18 cellular contexts compared by ENCODE assay signal in genomic region chr3:184652465-184652864, GRCh38. TPM values are rescaled to one million over a fixed set of nuclear protein-coding genes. Genes with fewer than 3 reads are reported as not detected.
DNase-seq lines count a peak whose midpoint lies in the region; ATAC-seq, FAIRE-seq and TF ChIP-seq lines count a peak whose summit lies in the region.
"Had no signal": no experiment of that assay in that cellular context is flagged by ENCODE, and none has a peak within 500 bp of the region (broad histone marks: within the 10 kb centered on the region; RNA-seq: fewer than 3 reads in every experiment).

No MANE protein-coding gene starts in this region.

- H3K4me1 Mint-ChIP-seq in MCF 10A (ENCODE audit: insufficient read depth, unreplicated experiment), result peaks cover 27% of the 10 kb centered on the region
- peaks cover 7% of the 10 kb centered on the region for H3K4me1 Mint-ChIP-seq in activated CD8-positive, alpha-beta memory T cell treated with anti-CD3 and anti-CD28 coated beads, Interleukin-2, amount 10 ng/mL, durations not matched to agents 7 days and 5 days

- DNase-seq in cardiac muscle cell (ENCODE audit: low read depth in 1 of 2, low spot score in 1 of 2) (peak in 1 of 2 donors; percentile 60), left ventricle myocardium inferior (no peak), MCF 10A (ENCODE audit: unreplicated experiment) (peak; percentile 92), left kidney (ENCODE audit: low read depth, low spot score) (peak; percentile 78), GM12891 (ENCODE audit: insufficient read length, low spot score) (no peak), H54 (ENCODE audit: insufficient read length, low spot score) (no peak)
- no peak for DNase-seq in activated CD8-positive, alpha-beta memory T cell treated with anti-CD3 and anti-CD28 coated beads, Interleukin-2, amount 10 ng/mL, durations not matched to agents 7 days and 5 days
- DNase-seq: brain microvascular endothelial cell; CD4-positive, CD25-positive, alpha-beta regulatory T cell; effector CD4-positive, alpha-beta T cell; foreskin fibroblast; H7; NCI-H2171 treated with DMSO at 0.1 percent for 48 hours; SHP77; T-helper 2 cell had no signal

- peak overlapping the region; percentile 89 for H3K27ac Mint-ChIP-seq in MCF 10A (ENCODE audit: low read depth, unreplicated experiment)
- H3K27ac Mint-ChIP-seq in activated CD8-positive, alpha-beta memory T cell treated with anti-CD3 and anti-CD28 coated beads, Interleukin-2, amount 10 ng/mL, durations not matched to agents 7 days and 5 days, result no peak overlapping the region
- H3K27ac Mint-ChIP-seq: CD4-positive, CD25-positive, alpha-beta regulatory T cell had no signal

- CTCF ChIA-PET in MCF 10A (lab: Yijun Ruan, JAX), result interaction anchor here (0.6 to 2.0 kb wide), 4 partner anchors 75 to 212 kb away, joined by 3 to 8 read pairs (median 3); partner anchors contain the start of gene EPHB3
- CTCF ChIA-PET in activated CD8-positive, alpha-beta memory T cell treated with anti-CD3 and anti-CD28 coated beads, Interleukin-2, amount 10 ng/mL, durations not matched to agents 7 days and 5 days (lab: Charles Lee), result interaction anchor here (0.6 kb wide), 1 partner anchor 436 kb away, joined by 3 read pairs; no protein-coding TSS in a partner anchor

- H3K27me3 ChIP-seq in cardiac muscle cell (no peaks in the 10 kb centered on the region), left ventricle myocardium inferior (ENCODE audit: low read depth) (no peaks in the 10 kb centered on the region)
- H3K27me3 ChIP-seq: brain microvascular endothelial cell, tibial nerve had no signal

- no peaks in the 10 kb centered on the region for H3K27me3 Mint-ChIP-seq in MCF 10A (ENCODE audit: insufficient read depth, unreplicated experiment)
- peaks cover 14% of the 10 kb centered on the region for H3K27me3 Mint-ChIP-seq in activated CD8-positive, alpha-beta memory T cell treated with anti-CD3 and anti-CD28 coated beads, Interleukin-2, amount 10 ng/mL, durations not matched to agents 7 days and 5 days
- H3K27me3 Mint-ChIP-seq: CD4-positive, CD25-positive, alpha-beta regulatory T cell had no signal

- H3K36me3 Mint-ChIP-seq in MCF 10A (ENCODE audit: insufficient read depth, unreplicated experiment), result no peaks in the 10 kb centered on the region
- no peaks in the 10 kb centered on the region for H3K36me3 Mint-ChIP-seq in activated CD8-positive, alpha-beta memory T cell treated with anti-CD3 and anti-CD28 coated beads, Interleukin-2, amount 10 ng/mL, durations not matched to agents 7 days and 5 days

- POLR2A ChIA-PET in MCF 10A (lab: Yijun Ruan, JAX), result interaction anchor here (0.5 to 2.6 kb wide), 21 partner anchors 14 to 744 kb away, joined by 3 to 22 read pairs (median 7); partner anchors contain the start of genes EPHB3 and MAGEF1

- H3K4me3 Mint-ChIP-seq in MCF 10A (ENCODE audit: unreplicated experiment), result peak overlapping the region; percentile 20
- no peak overlapping the region for H3K4me3 Mint-ChIP-seq in activated CD8-positive, alpha-beta memory T cell treated with anti-CD3 and anti-CD28 coated beads, Interleukin-2, amount 10 ng/mL, durations not matched to agents 7 days and 5 days
- H3K4me3 Mint-ChIP-seq: CD4-positive, CD25-positive, alpha-beta regulatory T cell had no signal

- no peaks in the 10 kb centered on the region for H3K9me3 Mint-ChIP-seq in MCF 10A (ENCODE audit: unreplicated experiment)
- no peaks in the 10 kb centered on the region for H3K9me3 Mint-ChIP-seq in activated CD8-positive, alpha-beta memory T cell treated with anti-CD3 and anti-CD28 coated beads, Interleukin-2, amount 10 ng/mL, durations not matched to agents 7 days and 5 days (ENCODE audit: low read depth)

- H3K4me3 ChIP-seq in cardiac muscle cell, result no peak overlapping the region
- no peak overlapping the region for H3K4me3 ChIP-seq in left ventricle myocardium inferior
- H3K4me3 ChIP-seq: tibial nerve had no signal

- H3K4me1 ChIP-seq in cardiac muscle cell (ENCODE audit: low read depth) (peaks cover 30% of the 10 kb centered on the region), left ventricle myocardium inferior (peaks cover 13% of the 10 kb centered on the region)

- H3K36me3 ChIP-seq in cardiac muscle cell (no peaks in the 10 kb centered on the region), left ventricle myocardium inferior (no peaks in the 10 kb centered on the region)
- H3K36me3 ChIP-seq: brain microvascular endothelial cell, tibial nerve had no signal

- no peaks in the 10 kb centered on the region for H3K9me3 ChIP-seq in cardiac muscle cell (ENCODE audit: low read depth)
- H3K9me3 ChIP-seq in left ventricle myocardium inferior (replicated peaks), result peaks cover 11% of the 10 kb centered on the region
- H3K9me3 ChIP-seq: tibial nerve had no signal

- no peak for ATAC-seq in HG03139 (IDR thresholded peaks at IDR 0.05; ENCODE audit: unreplicated experiment)
- ATAC-seq in activated CD8-positive, alpha-beta memory T cell treated with anti-CD3 and anti-CD28 coated beads, Interleukin-2, amount 10 ng/mL, durations not matched to agents 7 days and 5 days, result no peak
- ATAC-seq: HepG2 had no signal

- BruUV-seq in MCF 10A (replicated peaks; lab: Mats Ljungman, UMichigan), result no TSS peak

- TF ChIP-seq POLR2A in GM12891 (IDR thresholded peaks at IDR 0.05; ENCODE audit: low read depth, low read length) (no peak), H54 (IDR thresholded peaks at IDR 0.05; ENCODE audit: low read depth, low read length) (no peak)

- TF ChIP-seq CTCF in cardiac muscle cell (IDR thresholded peaks at IDR 0.05; ENCODE audit: low read depth, low read length), result no peak
- no peak for TF ChIP-seq CTCF in left ventricle myocardium inferior (IDR thresholded peaks at IDR 0.05; ENCODE audit: borderline replicate concordance)
- TF ChIP-seq CTCF in MCF 10A (IDR thresholded peaks at IDR 0.05; ENCODE audit: unreplicated experiment), result no peak

- FAIRE-seq in GM12891 (lab: Jason Lieb, UNC) (no peak), H54 (lab: Jason Lieb, UNC) (no peak)
- FAIRE-seq: HepG2 had no signal

- H3K27ac ChIP-seq in cardiac muscle cell (peak overlapping the region; percentile 44), left ventricle myocardium inferior (replicated peaks) (no peak overlapping the region)
- H3K27ac ChIP-seq: brain microvascular endothelial cell, tibial nerve had no signal

- intact Hi-C loops in left ventricle myocardium inferior (cut with micrococcal nuclease) (no loop called here), MCF 10A (cut with micrococcal nuclease) (no loop called here)

TF ChIP-seq in GM12891, 5 proteins besides CTCF, POLR2A, EP300 and RAD21:
- no peak for TF ChIP-seq TAF1 (IDR thresholded peaks at IDR 0.05; ENCODE audit: low read depth, low read length)
- no peak for TF ChIP-seq SPI1 (IDR thresholded peaks at IDR 0.05; ENCODE audit: low read depth, low read length)
- no peak for TF ChIP-seq POLR2AphosphoS5 (IDR thresholded peaks at IDR 0.05; ENCODE audit: low read depth, low read length)
- TF ChIP-seq PAX5 (IDR thresholded peaks at IDR 0.05; ENCODE audit: insufficient read depth, low read length, severe bottlenecking), result no peak

RNA-seq across cellular contexts. Expression of gene MAGEF1, which starts 59.4 kb away (rescaled TPM):
- total RNA-seq in cardiac muscle cell, result 200 and 255 TPM in 2 replicates
- 236 and 249 TPM in 2 replicates for polyA plus RNA-seq in cardiac muscle cell
- total RNA-seq in left ventricle myocardium inferior, result 35.7 TPM
- 34.5 and 41.2 TPM in 2 replicates for total RNA-seq in MCF 10A (2022)
- polyA plus RNA-seq in GM12891 (2012; ENCODE audit: low read depth, missing spikeins), result 22.3 TPM
- 1 to 10 TPM; 2.8 to 5.9 TPM for total RNA-seq in activated CD8-positive, alpha-beta memory T cell treated with anti-CD3 and anti-CD28 coated beads, Interleukin-2, amount 10 ng/mL, durations not matched to agents 7 days and 5 days

Comparison
In these comparisons a context has a peak if more than half of its experiments do, and no peak if none do; other contexts are left out.
1. DNase-seq: peak in MCF 10A (single experiment) and left kidney (single experiment); none in left ventricle myocardium inferior (single experiment), GM12891 (single experiment), H54 (single experiment) and activated CD8-positive, alpha-beta memory T cell treated with anti-CD3 and anti-CD28 coated beads, Interleukin-2, amount 10 ng/mL, durations not matched to agents 7 days and 5 days (single experiment).